Comparison of ENCODE assay signal across 8 cellular contexts in the genomic region with DNA sequence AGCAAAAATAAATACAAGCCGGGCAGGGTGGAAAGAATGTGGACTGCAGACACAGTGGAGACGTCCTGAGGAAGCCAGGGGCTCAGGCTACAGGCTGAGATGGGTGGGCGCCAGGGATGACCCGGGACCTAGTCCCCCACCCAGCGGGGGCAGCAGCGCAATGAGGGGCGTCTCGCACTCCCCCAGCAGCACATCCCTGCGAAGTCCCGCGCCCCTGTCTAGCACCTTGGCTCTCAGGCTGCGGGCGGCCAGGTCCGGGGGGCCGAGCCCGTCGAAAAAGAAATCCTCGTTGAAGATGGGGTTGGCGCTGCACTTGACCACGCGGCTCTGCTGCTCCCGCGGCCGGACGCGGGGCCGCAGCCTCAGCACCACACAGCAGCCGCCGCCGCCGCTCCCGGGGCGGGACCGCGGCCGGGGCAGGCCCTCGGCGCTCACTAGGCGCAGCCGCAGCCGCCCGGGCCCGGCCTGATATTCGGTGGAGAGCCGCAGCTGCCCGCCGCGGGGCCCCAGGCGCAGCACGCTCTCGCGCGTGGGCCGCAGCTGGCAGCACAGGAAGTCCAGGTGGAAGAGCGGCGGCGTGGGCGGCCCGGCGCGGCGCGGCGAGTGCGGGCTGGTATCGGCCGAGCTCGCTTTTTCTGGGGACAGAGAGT. TPM values are rescaled to one million over a fixed set of nuclear protein-coding genes. Genes with fewer than 3 reads are reported as not detected.
DNase-seq lines count a peak whose midpoint lies in the region; ATAC-seq and TF ChIP-seq lines count a peak whose summit lies in the region.

No MANE protein-coding gene starts in this region.

- no peak for TF ChIP-seq CTCF in esophagus squamous epithelium (IDR thresholded peaks at IDR 0.05)
- TF ChIP-seq CTCF in omental fat pad (IDR thresholded peaks at IDR 0.05): no peak
- no peak for TF ChIP-seq CTCF in progenitor cell of endocrine pancreas (IDR thresholded peaks at IDR 0.05; ENCODE audit: unreplicated experiment)

- H3K4me1 Mint-ChIP-seq in progenitor cell of endocrine pancreas (ENCODE audit: low read depth): peaks cover 21% of the 10 kb centered on the region

- no peak overlapping the region for H3K4me3 Mint-ChIP-seq in progenitor cell of endocrine pancreas (ENCODE audit: low read depth)

- peak overlapping the region in 3 of 4 donors; percentile 68 to 88 (median 76) for H3K27ac ChIP-seq in esophagus squamous epithelium

- ATAC-seq in omental fat pad (ENCODE audit: low FRiP score) (peak; percentile 38), HG02981 (IDR thresholded peaks at IDR 0.05; ENCODE audit: unreplicated experiment) (no peak)

- H3K27me3 ChIP-seq in esophagus squamous epithelium: peaks cover 0 to 41% (median 0%) of the 10 kb centered on the region in 4 donors

- intact Hi-C loops in esophagus squamous epithelium (cut with DNase I): no loop called here

- peaks cover 12 to 52% (median 21%) of the 10 kb centered on the region in 3 donors for H3K4me1 ChIP-seq in esophagus squamous epithelium

- peak; percentile 31 for DNase-seq in EH (ENCODE audit: low read depth)
- peak; percentile 29 for DNase-seq in T-helper 9 cell
- DNase-seq in esophagus squamous epithelium (lab: John Stamatoyannopoulos, UW): no peak
- no peak for DNase-seq in omental fat pad (ENCODE audit: low spot score)
- no peak for DNase-seq in NCI-H526 treated with DMSO at 0.1 percent for 48 hours (lab: John Stamatoyannopoulos, UW)
- no peak for DNase-seq in SKM-1 treated with dmso at 0.1 percent for 144 hours (lab: John Stamatoyannopoulos, UW; ENCODE audit: unreplicated experiment)
- no peak for DNase-seq in progenitor cell of endocrine pancreas (ENCODE audit: low spot score, unreplicated experiment)

- peaks cover 28% of the 10 kb centered on the region for H3K27me3 Mint-ChIP-seq in progenitor cell of endocrine pancreas

- H3K36me3 Mint-ChIP-seq in progenitor cell of endocrine pancreas (ENCODE audit: insufficient read depth): no peaks in the 10 kb centered on the region

- no peaks in the 10 kb centered on the region for H3K36me3 ChIP-seq in esophagus squamous epithelium

- no peak overlapping the region for H3K27ac Mint-ChIP-seq in progenitor cell of endocrine pancreas

- peak overlapping the region; percentile 32 to 69 (median 51) for H3K4me3 ChIP-seq in esophagus squamous epithelium

- WGBS in esophagus squamous epithelium, 2 donors: 48 to 64% methylated on average over 4 to 9 of the region's 68 CpGs

- no peaks in the 10 kb centered on the region for H3K9me3 ChIP-seq in esophagus squamous epithelium

- H3K9me3 Mint-ChIP-seq in progenitor cell of endocrine pancreas (ENCODE audit: low read depth): no peaks in the 10 kb centered on the region

- no peak for TF ChIP-seq POLR2A in esophagus squamous epithelium (IDR thresholded peaks at IDR 0.05)

RNA-seq across cellular contexts. Expression of a gene that starts 1.7 kb away (rescaled TPM):
- total RNA-seq in esophagus squamous epithelium (under 1 TPM in 2 of 4 donors, not detected in 2; 0.22 to 0.38 TPM), omental fat pad (1 to 10 TPM in 1 of 4 donors, not detected in 3; 1.9 TPM), progenitor cell of endocrine pancreas (1.00 and 1.3 TPM in 2 replicates)

RNA-seq across cellular contexts. Expression of a gene that starts 6.4 kb away (rescaled TPM):
- total RNA-seq in esophagus squamous epithelium (10 to 100 TPM in 1 of 4 donors, 1 to 10 TPM in 2, under 1 TPM in 1; 0.75 to 11.5 (median 5.3) TPM), omental fat pad (10 to 100 TPM in 1 of 4 donors, 1 to 10 TPM in 2, not detected in 1; 2.0 to 16.0 (median 5.8) TPM), progenitor cell of endocrine pancreas (0.09 TPM in 1 of 2 replicates, not detected in the other)

RNA-seq across cellular contexts. Expression of a gene that starts 15.5 kb away (rescaled TPM):
- total RNA-seq in esophagus squamous epithelium (1 to 10 TPM in 1 of 4 donors, under 1 TPM in 1, not detected in 2; 0.76 to 1.7 TPM), omental fat pad (not detected), progenitor cell of endocrine pancreas (not detected in 2 replicates)

RNA-seq across cellular contexts. Expression of a gene that starts 32.7 kb away (rescaled TPM):
- total RNA-seq in esophagus squamous epithelium (under 1 TPM in 1 of 4 donors, not detected in 3; 0.19 TPM), omental fat pad (under 1 TPM in 1 of 4 donors, not detected in 3; 0.19 TPM), progenitor cell of endocrine pancreas (not detected in 2 replicates)

RNA-seq across cellular contexts. Expression of a gene that starts 47.7 kb away (rescaled TPM):
- total RNA-seq in esophagus squamous epithelium (1 to 10 TPM; 1.1 to 5.3 (median 2.3) TPM), omental fat pad (1 to 10 TPM; 3.2 to 4.9 (median 4.1) TPM), progenitor cell of endocrine pancreas (16.3 and 16.5 TPM in 2 replicates)

Comparison
In these comparisons a context has a peak if more than half of its experiments do, and no peak if none do; other contexts are left out.
1. DNase-seq: peak in EH (single experiment) and T-helper 9 cell (single experiment); none in esophagus squamous epithelium (single experiment), omental fat pad (single experiment), NCI-H526 treated with DMSO at 0.1 percent for 48 hours (single experiment), SKM-1 treated with dmso at 0.1 percent for 144 hours (single experiment) and progenitor cell of endocrine pancreas (single experiment).